Comparison of ENCODE assay signal across 8 cellular contexts in the genomic region with DNA sequence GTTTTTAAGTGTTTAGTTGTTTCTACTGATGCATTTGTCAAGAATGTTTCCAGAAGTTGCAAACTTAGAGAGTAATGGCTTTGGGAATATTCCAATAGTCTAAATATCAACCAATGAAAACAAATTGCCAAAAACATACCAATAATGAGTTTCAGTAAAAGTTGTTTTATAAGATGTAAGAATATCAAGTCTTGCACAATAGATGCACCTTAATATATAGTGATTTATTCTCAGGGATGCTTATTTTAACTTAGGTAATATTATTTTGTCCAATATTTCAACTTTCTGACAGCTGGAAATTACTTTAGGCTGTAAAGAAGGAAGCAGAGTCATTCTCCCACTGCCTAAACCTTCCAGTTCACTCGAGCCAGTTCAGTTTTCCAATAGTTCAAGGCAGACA.
"Had no signal": no experiment of that assay in that cellular context is flagged by ENCODE, and none has a peak within 500 bp of the region (broad histone marks: within the 10 kb centered on the region; RNA-seq: fewer than 3 reads in every experiment).

No MANE protein-coding gene starts in this region.

- H3K4me3 ChIP-seq: GM12878 had no signal

- DNase-seq: GDM1, GF-D8 had no signal

- ATAC-seq: GM12878 had no signal

- FAIRE-seq: G401.6, GM12878, GM12891, GM12892, GM18507, GM19239 had no signal
